In genomic region chr19:58498316-58499020, GRCh38 we compare ENCODE assay signal across 8 cellular contexts. TPM values are rescaled to one million over a fixed set of nuclear protein-coding genes. Genes with fewer than 3 reads are reported as not detected.
DNase-seq lines count a peak whose midpoint lies in the region; ATAC-seq, FAIRE-seq and TF ChIP-seq lines count a peak whose summit lies in the region.

No MANE protein-coding gene starts in this region.

- H2AFZ ChIP-seq in Karpas-422 (ENCODE audit: low read length), result no peak overlapping the region

- no peaks in the 10 kb centered on the region for H3K36me3 ChIP-seq in Karpas-422 (ENCODE audit: insufficient read depth, low read length)
- no peaks in the 10 kb centered on the region for H3K36me3 ChIP-seq in effector memory CD4-positive, alpha-beta T cell (ENCODE audit: control insufficient read depth, insufficient read depth, low read length)

- intact Hi-C loops in CD4-positive, alpha-beta T cell (cut with DNase I, micrococcal nuclease), result loop anchor here in 1 of 2 experiments (1.0 to 2.0 kb wide), 2 partner anchors 22 to 58 kb away; partner anchors contain the start of genes ZNF132 and ZNF446

- H3K9ac ChIP-seq in Karpas-422 (ENCODE audit: low read length), result no peak overlapping the region

- peak overlapping the region; percentile 94 for H3K4me3 Mint-ChIP-seq in CD4-positive, alpha-beta T cell
- peak overlapping the region; percentile 93 for H3K4me3 Mint-ChIP-seq in nephron progenitor cell

- no peak overlapping the region; the same call in 1 of the 2 replicates for H3K4me3 ChIP-seq in Karpas-422 (ENCODE audit: low read length)
- H3K4me3 ChIP-seq in effector memory CD4-positive, alpha-beta T cell (ENCODE audit: insufficient read depth, low read depth, low read length, poor library complexity, severe bottlenecking), result peak overlapping the region; percentile 43

- no peaks in the 10 kb centered on the region for H3K27me3 Mint-ChIP-seq in CD4-positive, alpha-beta T cell
- peaks cover 8% of the 10 kb centered on the region for H3K27me3 Mint-ChIP-seq in nephron progenitor cell (ENCODE audit: low read depth, poor library complexity)

- no peak for FAIRE-seq in H54 (lab: Jason Lieb, UNC)

- CTCF ChIA-PET in CD4-positive, alpha-beta T cell (lab: Charles Lee), result interaction anchor here (1.2 to 1.5 kb wide), 2 partner anchors 16 to 89 kb away, joined by 3 to 4 read pairs; partner anchors contain the start of gene ZNF584

- peaks cover 4% of the 10 kb centered on the region; the same call in 1 of the 2 replicates for H3K4me1 ChIP-seq in Karpas-422 (ENCODE audit: low read length)
- peaks cover 12% of the 10 kb centered on the region for H3K4me1 ChIP-seq in effector memory CD4-positive, alpha-beta T cell (ENCODE audit: control insufficient read depth, insufficient read depth, low read length, poor library complexity, severe bottlenecking)

- no peaks in the 10 kb centered on the region for H3K79me2 ChIP-seq in Karpas-422 (ENCODE audit: low read length)

- H3K36me3 Mint-ChIP-seq in CD4-positive, alpha-beta T cell (ENCODE audit: low read depth), result peaks cover 7% of the 10 kb centered on the region
- H3K36me3 Mint-ChIP-seq in nephron progenitor cell (ENCODE audit: low read depth), result peaks cover 9% of the 10 kb centered on the region

- peak overlapping the region; percentile 86 for H3K27ac Mint-ChIP-seq in CD4-positive, alpha-beta T cell
- no peak overlapping the region for H3K27ac Mint-ChIP-seq in nephron progenitor cell

- peaks cover 3% of the 10 kb centered on the region for H3K9me3 Mint-ChIP-seq in CD4-positive, alpha-beta T cell
- H3K9me3 Mint-ChIP-seq in nephron progenitor cell, result peaks cover 6% of the 10 kb centered on the region

- ATAC-seq in CD4-positive, alpha-beta T cell (ENCODE audit: poor library complexity), result no peak
- no peak for ATAC-seq in HG03432 (IDR thresholded peaks at IDR 0.05; ENCODE audit: unreplicated experiment)

- DNase-seq in CD4-positive, alpha-beta T cell, result no peak
- DNase-seq in Karpas-422 (no peak), nephron progenitor cell (no peak), UCSD-AML1 (lab: John Stamatoyannopoulos, UW; ENCODE audit: unreplicated experiment) (no peak), H54 (ENCODE audit: insufficient read length, low spot score) (no peak), cerebellar nuclear complex (lab: John Stamatoyannopoulos, UW) (no peak)
- no peak for DNase-seq in effector memory CD4-positive, alpha-beta T cell

- no peak for TF ChIP-seq CTCF in CD4-positive, alpha-beta T cell (IDR thresholded peaks at IDR 0.05)
- no peak for TF ChIP-seq CTCF in nephron progenitor cell (IDR thresholded peaks at IDR 0.05)

- POLR2A ChIA-PET in CD4-positive, alpha-beta T cell (lab: Charles Lee), result interaction anchor here (1.1 to 2.3 kb wide), 5 partner anchors 21 to 315 kb away, joined by 3 to 15 read pairs (median 6); partner anchors contain the start of genes ZBTB45, ZNF274, ZNF324B and ZNF497

- no peaks in the 10 kb centered on the region for H3K9me3 ChIP-seq in CD4-positive, alpha-beta T cell (ENCODE audit: control insufficient read depth, low read length)
- H3K9me3 ChIP-seq in Karpas-422 (ENCODE audit: low read length), result no peaks in the 10 kb centered on the region
- no peaks in the 10 kb centered on the region for H3K9me3 ChIP-seq in effector memory CD4-positive, alpha-beta T cell (ENCODE audit: control insufficient read depth, low read length)

- H3K9me2 ChIP-seq in Karpas-422 (replicated peaks; ENCODE audit: insufficient read depth, low read length), result no peaks in the 10 kb centered on the region

- H3K4me2 ChIP-seq in Karpas-422 (ENCODE audit: low read depth, low read length, poor library complexity, severe bottlenecking), result peak overlapping the region; percentile 38

- no peaks in the 10 kb centered on the region for H3K27me3 ChIP-seq in CD4-positive, alpha-beta T cell (ENCODE audit: control insufficient read depth, insufficient read depth, low read length)
- no peaks in the 10 kb centered on the region for H3K27me3 ChIP-seq in Karpas-422 (ENCODE audit: low read length)
- no peaks in the 10 kb centered on the region for H3K27me3 ChIP-seq in effector memory CD4-positive, alpha-beta T cell (replicated peaks; ENCODE audit: control insufficient read depth, insufficient read depth, low read length, poor library complexity, severe bottlenecking)

- no peak for TF ChIP-seq POLR2A in H54 (IDR thresholded peaks at IDR 0.05; ENCODE audit: low read depth, low read length)

- H3K27ac ChIP-seq in CD4-positive, alpha-beta T cell (ENCODE audit: low read depth, low read length), result no peak overlapping the region
- H3K27ac ChIP-seq in Karpas-422 (ENCODE audit: low read length), result no peak overlapping the region
- H3K27ac ChIP-seq in effector memory CD4-positive, alpha-beta T cell (ENCODE audit: insufficient read depth, low read length, poor library complexity, severe bottlenecking), result no peak overlapping the region

- peaks cover 16% of the 10 kb centered on the region for H3K4me1 Mint-ChIP-seq in CD4-positive, alpha-beta T cell (ENCODE audit: low read depth)
- peaks cover 26% of the 10 kb centered on the region for H3K4me1 Mint-ChIP-seq in nephron progenitor cell

- H4K20me1 ChIP-seq in Karpas-422 (ENCODE audit: insufficient read depth, low read depth, low read length), result no peaks in the 10 kb centered on the region

RNA-seq across cellular contexts. Expression of gene SLC27A5, which starts 13.3 kb away (rescaled TPM):
- total RNA-seq in CD4-positive, alpha-beta T cell, result 1 to 10 TPM; 3.5 to 4.8 TPM
- total RNA-seq in Karpas-422 (2014; rRNA removed; shearing (Covaris generic); ENCODE audit: low replicate concordance), result 1.2 and 10.0 TPM in 2 replicates

RNA-seq across cellular contexts. Expression of gene ZBTB45, which starts 21.1 kb away (rescaled TPM):
- total RNA-seq in CD4-positive, alpha-beta T cell, result 1 to 10 TPM; 5.7 to 6.3 TPM
- total RNA-seq in Karpas-422 (2014; rRNA removed; shearing (Covaris generic); ENCODE audit: low replicate concordance), result 2.0 and 4.7 TPM in 2 replicates

RNA-seq across cellular contexts. Expression of gene ZNF446, which starts 22.3 kb away (rescaled TPM):
- total RNA-seq in CD4-positive, alpha-beta T cell, result 10 to 100 TPM; 13.6 to 14.6 TPM
- 11.8 and 20.6 TPM in 2 replicates for total RNA-seq in Karpas-422 (2014; rRNA removed; shearing (Covaris generic); ENCODE audit: low replicate concordance)

RNA-seq across cellular contexts. Expression of gene ZNF324, which starts 31.6 kb away (rescaled TPM):
- total RNA-seq in CD4-positive, alpha-beta T cell, result 10 to 100 TPM; 24.3 to 25.2 TPM
- total RNA-seq in Karpas-422 (2014; rRNA removed; shearing (Covaris generic); ENCODE audit: low replicate concordance), result 10.4 and 29.1 TPM in 2 replicates

RNA-seq across cellular contexts. Expression of gene TRIM28, which starts 45.4 kb away (rescaled TPM):
- total RNA-seq in CD4-positive, alpha-beta T cell, result 100 to 1,000 TPM; 549 to 553 TPM
- total RNA-seq in Karpas-422 (2014; rRNA removed; shearing (Covaris generic); ENCODE audit: low replicate concordance), result 142 and 257 TPM in 2 replicates
